In the genomic region with DNA sequence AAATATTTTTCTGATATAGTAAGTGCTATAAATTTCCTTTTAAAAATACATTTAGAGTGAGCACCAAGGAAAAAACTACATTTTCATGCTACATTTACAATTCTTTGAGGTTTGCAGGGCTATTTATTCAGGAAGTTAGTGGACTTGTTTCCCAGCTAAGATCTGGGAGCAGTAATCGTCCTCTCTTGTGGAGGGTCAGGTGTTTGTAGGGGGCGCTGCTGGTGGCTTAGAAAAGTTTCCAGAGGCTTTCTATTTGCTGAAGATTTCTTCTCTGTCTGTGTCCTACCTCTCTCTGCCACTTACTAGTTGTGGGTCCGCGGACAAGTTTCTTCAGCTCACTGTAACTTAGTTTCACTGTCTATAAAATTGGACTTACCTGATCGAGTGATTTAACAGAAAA, we compare ENCODE assay signal across 19 cellular contexts.
DNase-seq lines count a peak whose midpoint lies in the region; ATAC-seq and TF ChIP-seq lines count a peak whose summit lies in the region.
"Had no signal": no experiment of that assay in that cellular context is flagged by ENCODE, and none has a peak within 500 bp of the region (broad histone marks: within the 10 kb centered on the region; RNA-seq: fewer than 3 reads in every experiment).

No MANE protein-coding gene starts in this region.

- DNase-seq in H7 (peak; percentile 61), Panc1 (ENCODE audit: low read depth, low spot score) (no peak), iPS DF 6.9 (ENCODE audit: low read depth, low spot score) (peak; percentile 41), EL (no peak), upper lobe of left lung (no peak), vagina (ENCODE audit: extremely low spot score in 2 of 2) (no peak)
- DNase-seq: CD8-positive, alpha-beta memory T cell; DMS79 treated with DMSO at 0.1 percent for 48 hours; GF-D8; HCEC 1CT; MV-4-11; NCI-H1436 treated with DMSO at 0.1 percent for 48 hours; NCI-H2029 treated with DMSO at 0.1 percent for 48 hours; NCI-H774; SHP77 had no signal

- TF ChIP-seq EP300 in upper lobe of left lung (IDR thresholded peaks at IDR 0.05) = no peak

- no TSS peak for BruUV-seq in Panc1 (replicated peaks; lab: Mats Ljungman, UMichigan)

- POLR2A ChIA-PET in Panc1 (lab: Charles Lee) = no interaction called here

- H3K27me3 ChIP-seq in H7 (ENCODE audit: control insufficient read depth, insufficient read depth, low read length) (no peaks in the 10 kb centered on the region), Panc1 (ENCODE audit: control insufficient read depth, insufficient read depth, low read length) (no peaks in the 10 kb centered on the region), iPS DF 6.9 (ENCODE audit: control insufficient read depth, insufficient read depth, low read length) (no peaks in the 10 kb centered on the region), upper lobe of left lung (no peaks in the 10 kb centered on the region), vagina (no peaks in the 10 kb centered on the region)
- H3K27me3 ChIP-seq: BLaER1 had no signal

- CTCF ChIA-PET in Panc1 (lab: Charles Lee) = no interaction called here

- no CpG with 5 or more reads among the region's 5 CpGs for WGBS in iPS DF 6.9 (ENCODE audit: insufficient coverage, insufficient read length)
- 57 to 63% methylated on average over 5 of the region's 5 CpGs for WGBS in upper lobe of left lung, 2 donors

- TF ChIP-seq POLR2A in upper lobe of left lung (IDR thresholded peaks at IDR 0.05) (no peak), vagina (IDR thresholded peaks at IDR 0.05) (no peak)

- H3K9me3 ChIP-seq in Panc1 (ENCODE audit: control insufficient read depth, insufficient read depth, low read depth, low read length) (no peaks in the 10 kb centered on the region), iPS DF 6.9 (ENCODE audit: control insufficient read depth, insufficient read depth, low read length) (no peaks in the 10 kb centered on the region), upper lobe of left lung (no peaks in the 10 kb centered on the region), vagina (no peaks in the 10 kb centered on the region)
- H3K9me3 ChIP-seq: BLaER1 had no signal

- no peak for ATAC-seq in Panc1
- no peak for ATAC-seq in HG02678 (IDR thresholded peaks at IDR 0.05; ENCODE audit: unreplicated experiment)
- no peak for ATAC-seq in upper lobe of left lung (ENCODE audit: low FRiP score in 2 of 2)
- ATAC-seq: K562 had no signal

- H3K36me3 ChIP-seq in H7 (replicated peaks; ENCODE audit: control insufficient read depth, insufficient read depth, low read length) (no peaks in the 10 kb centered on the region), Panc1 (ENCODE audit: control insufficient read depth, insufficient read depth, low read length) (no peaks in the 10 kb centered on the region), iPS DF 6.9 (ENCODE audit: control insufficient read depth, insufficient read depth, low read length) (no peaks in the 10 kb centered on the region), upper lobe of left lung (no peaks in the 10 kb centered on the region), vagina (no peaks in the 10 kb centered on the region)
- H3K36me3 ChIP-seq: BLaER1 had no signal

- no peak overlapping the region for H3K4me3 ChIP-seq in H7 (ENCODE audit: insufficient read depth, low read depth, low read length)
- H3K4me3 ChIP-seq in Panc1 (ENCODE audit: low read depth in 2 of 2, low read length in 2 of 2) = no peak overlapping the region
- H3K4me3 ChIP-seq in iPS DF 6.9 (ENCODE audit: low read length) = no peak overlapping the region
- no peak overlapping the region for H3K4me3 ChIP-seq in upper lobe of left lung
- H3K4me3 ChIP-seq in vagina = no peak overlapping the region
- H3K4me3 ChIP-seq: BLaER1, K562 had no signal

- H3K27ac ChIP-seq in 22Rv1 (no peak overlapping the region), Panc1 (ENCODE audit: low read length) (no peak overlapping the region), iPS DF 6.9 (ENCODE audit: low read length) (no peak overlapping the region), upper lobe of left lung (no peak overlapping the region), vagina (no peak overlapping the region)
- H3K27ac ChIP-seq: BLaER1 had no signal

- intact Hi-C loops in Panc1 (cut with micrococcal nuclease; ENCODE audit: unreplicated experiment) (no loop called here), vagina (cut with DNase I) (no loop called here)

- H3K4me1 ChIP-seq in Panc1 (ENCODE audit: control insufficient read depth, insufficient read depth, low read length) (no peaks in the 10 kb centered on the region), iPS DF 6.9 (ENCODE audit: control insufficient read depth, insufficient read depth, low read length) (no peaks in the 10 kb centered on the region), upper lobe of left lung (no peaks in the 10 kb centered on the region), vagina (no peaks in the 10 kb centered on the region)
- H3K4me1 ChIP-seq: BLaER1 had no signal

- in situ Hi-C loops in Panc1 (cut with HindIII; ENCODE audit: low pct_unique_long_range_greater_than_20kb, low sequenced_read_pairs) = no loop called here

- TF ChIP-seq CTCF in 22Rv1 (IDR thresholded peaks at IDR 0.05) (0 out of 2 replicates have a peak, but pooled peaks have one; percentile 5), Panc1 (IDR thresholded peaks at IDR 0.05) (peak; percentile 33; the same call in 1 of the 2 replicates), upper lobe of left lung (IDR thresholded peaks at IDR 0.05) (no peak), vagina (IDR thresholded peaks at IDR 0.05) (no peak)

Comparison
In these comparisons a context has a peak if more than half of its experiments do, and no peak if none do; other contexts are left out.
1. CTCF ChIP-seq: peak in 22Rv1 (single experiment) and Panc1 (single experiment); none in upper lobe of left lung (0 of 6) and vagina (0 of 3).
2. DNase-seq: peak in H7 (single experiment) and iPS DF 6.9 (single experiment); none in Panc1 (single experiment), EL (single experiment), upper lobe of left lung (0 of 2) and vagina (0 of 2).